ENCODE assay signal across 17 cellular contexts in the genomic region with DNA sequence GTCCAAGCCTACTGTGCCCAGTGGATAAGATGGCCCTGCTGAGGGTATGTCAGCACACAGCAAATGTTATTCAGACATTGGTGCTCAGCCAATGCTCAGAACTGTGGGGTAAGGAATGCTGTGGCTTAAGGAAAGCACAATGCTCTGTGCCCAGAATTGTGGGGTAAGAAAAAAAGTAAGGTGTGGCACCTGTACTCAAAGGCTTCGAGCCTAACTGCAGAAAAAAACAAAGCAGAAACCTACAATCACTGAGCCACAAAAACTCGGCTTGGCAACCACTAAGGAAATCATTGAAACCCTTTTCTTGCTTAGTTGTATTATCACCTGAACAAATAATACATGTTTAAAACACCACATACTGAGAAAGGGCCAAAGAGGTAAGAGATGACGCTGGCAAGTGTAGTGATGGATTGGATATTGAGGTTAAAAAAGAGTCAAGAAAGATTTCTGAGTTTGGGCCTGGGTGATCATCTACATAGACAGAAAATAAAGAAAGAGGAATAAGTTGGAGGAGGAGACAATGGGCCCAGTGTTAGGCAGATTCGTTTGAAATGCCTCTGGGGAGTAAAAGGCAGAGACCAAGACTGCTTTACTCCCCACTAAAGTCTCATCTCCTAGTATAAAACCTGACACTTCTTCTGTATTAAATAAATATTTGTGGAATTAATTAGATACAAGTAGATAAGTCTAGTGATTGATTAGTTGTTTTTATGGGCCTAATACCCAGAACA. TPM values are rescaled to one million over a fixed set of nuclear protein-coding genes. Genes with fewer than 3 reads are reported as not detected.
DNase-seq lines count a peak whose midpoint lies in the region; ATAC-seq and TF ChIP-seq lines count a peak whose summit lies in the region.
"Had no signal": no experiment of that assay in that cellular context is flagged by ENCODE, and none has a peak within 500 bp of the region (broad histone marks: within the 10 kb centered on the region; RNA-seq: fewer than 3 reads in every experiment).

No MANE protein-coding gene starts in this region.

- no peak for TF ChIP-seq CTCF in chondrocyte (IDR thresholded peaks at IDR 0.05)
- no peak for TF ChIP-seq CTCF in Caco-2 (IDR thresholded peaks at IDR 0.05; ENCODE audit: insufficient read depth in 1 of 2, low read depth in 1 of 2, low read length in 1 of 2, severe bottlenecking in 1 of 2, unreplicated experiment in 1 of 2)

- peaks cover 15 to 88% (median 51%) of the 10 kb centered on the region in 4 donors for H3K4me1 Mint-ChIP-seq in CD4-positive, CD25-positive, alpha-beta regulatory T cell
- H3K4me1 Mint-ChIP-seq in CD8-positive, alpha-beta memory T cell, result peaks cover 29 to 47% (median 42%) of the 10 kb centered on the region in 3 donors
- peaks cover 9% of the 10 kb centered on the region for H3K4me1 Mint-ChIP-seq in activated naive CD8-positive, alpha-beta T cell treated with anti-CD3 and anti-CD28 coated beads, Interleukin-2, amount 10 ng/mL, durations not matched to agents 7 days and 5 days
- H3K4me1 Mint-ChIP-seq in chondrocyte (ENCODE audit: low read depth) (no peaks in the 10 kb centered on the region), Caco-2 (ENCODE audit: low read depth, unreplicated experiment) (no peaks in the 10 kb centered on the region)

- no peaks in the 10 kb centered on the region for H3K36me3 ChIP-seq in CD4-positive, CD25-positive, alpha-beta regulatory T cell (ENCODE audit: control insufficient read depth, insufficient read depth, low read length)
- no peaks in the 10 kb centered on the region for H3K36me3 ChIP-seq in CD8-positive, alpha-beta memory T cell (ENCODE audit: insufficient read depth, low read length)
- no peaks in the 10 kb centered on the region for H3K36me3 ChIP-seq in Caco-2 (ENCODE audit: control insufficient read depth, insufficient read depth, low read length)
- H3K36me3 ChIP-seq: ascending aorta had no signal

- no peaks in the 10 kb centered on the region for H3K27me3 Mint-ChIP-seq in CD4-positive, CD25-positive, alpha-beta regulatory T cell
- H3K27me3 Mint-ChIP-seq in CD8-positive, alpha-beta memory T cell, result no peaks in the 10 kb centered on the region
- H3K27me3 Mint-ChIP-seq in activated naive CD8-positive, alpha-beta T cell treated with anti-CD3 and anti-CD28 coated beads, Interleukin-2, amount 10 ng/mL, durations not matched to agents 7 days and 5 days, result no peaks in the 10 kb centered on the region
- H3K27me3 Mint-ChIP-seq in chondrocyte (ENCODE audit: low read depth), result peaks cover 5% of the 10 kb centered on the region
- no peaks in the 10 kb centered on the region for H3K27me3 Mint-ChIP-seq in Caco-2 (ENCODE audit: insufficient read depth, unreplicated experiment)
- H3K27me3 Mint-ChIP-seq: type B pancreatic cell had no signal

- peak overlapping the region; percentile 83 to 97 (median 87) for H3K27ac Mint-ChIP-seq in CD4-positive, CD25-positive, alpha-beta regulatory T cell
- H3K27ac Mint-ChIP-seq in CD8-positive, alpha-beta memory T cell, result peak overlapping the region; percentile 31 to 88 (median 82)
- peak overlapping the region; percentile 7 for H3K27ac Mint-ChIP-seq in activated naive CD8-positive, alpha-beta T cell treated with anti-CD3 and anti-CD28 coated beads, Interleukin-2, amount 10 ng/mL, durations not matched to agents 7 days and 5 days
- H3K27ac Mint-ChIP-seq in chondrocyte (ENCODE audit: unreplicated experiment), result no peak overlapping the region
- no peak overlapping the region for H3K27ac Mint-ChIP-seq in Caco-2 (ENCODE audit: unreplicated experiment)
- H3K27ac Mint-ChIP-seq: type B pancreatic cell had no signal

- CTCF ChIA-PET in CD8-positive, alpha-beta memory T cell (lab: Charles Lee), result no interaction called here
- CTCF ChIA-PET in Caco-2 (lab: Charles Lee), result no interaction called here

- peaks cover 0 to 3% (median 0%) of the 10 kb centered on the region in 7 donors for H3K9me3 Mint-ChIP-seq in CD4-positive, CD25-positive, alpha-beta regulatory T cell
- H3K9me3 Mint-ChIP-seq in CD8-positive, alpha-beta memory T cell, result no peaks in the 10 kb centered on the region
- no peaks in the 10 kb centered on the region for H3K9me3 Mint-ChIP-seq in activated naive CD8-positive, alpha-beta T cell treated with anti-CD3 and anti-CD28 coated beads, Interleukin-2, amount 10 ng/mL, durations not matched to agents 7 days and 5 days
- H3K9me3 Mint-ChIP-seq in chondrocyte (ENCODE audit: low read depth) (peaks cover 9% of the 10 kb centered on the region), Caco-2 (ENCODE audit: unreplicated experiment) (no peaks in the 10 kb centered on the region)
- H3K9me3 Mint-ChIP-seq: type B pancreatic cell had no signal

- H3K27me3 ChIP-seq in CD4-positive, CD25-positive, alpha-beta regulatory T cell (ENCODE audit: control insufficient read depth, insufficient read depth, low read length), result no peaks in the 10 kb centered on the region
- no peaks in the 10 kb centered on the region for H3K27me3 ChIP-seq in CD8-positive, alpha-beta memory T cell (ENCODE audit: insufficient read depth, low read length, poor library complexity, severe bottlenecking)
- no peaks in the 10 kb centered on the region for H3K27me3 ChIP-seq in Caco-2 (replicated peaks; ENCODE audit: control insufficient read depth, insufficient read depth, low read length)
- H3K27me3 ChIP-seq: ascending aorta had no signal

- peak overlapping the region; percentile 71 for H3K27ac ChIP-seq in CD4-positive, CD25-positive, alpha-beta regulatory T cell (ENCODE audit: insufficient read depth, low read length, poor library complexity, severe bottlenecking)
- H3K27ac ChIP-seq in CD8-positive, alpha-beta memory T cell (ENCODE audit: low read depth, low read length), result no peak overlapping the region
- H3K27ac ChIP-seq: ascending aorta had no signal

- H3K4me3 ChIP-seq in CD4-positive, CD25-positive, alpha-beta regulatory T cell (ENCODE audit: low read depth, low read length), result peak overlapping the region; percentile 34
- no peak overlapping the region for H3K4me3 ChIP-seq in CD8-positive, alpha-beta memory T cell (ENCODE audit: low read length)
- no peak overlapping the region for H3K4me3 ChIP-seq in Caco-2 (ENCODE audit: low read depth, low read length)
- H3K4me3 ChIP-seq: ascending aorta had no signal

- peak overlapping the region; percentile 30 to 55 (median 46) for H3K4me3 Mint-ChIP-seq in CD4-positive, CD25-positive, alpha-beta regulatory T cell
- H3K4me3 Mint-ChIP-seq in CD8-positive, alpha-beta memory T cell, result peak overlapping the region in 5 of 7 donors; percentile 0 to 29 (median 14)
- no peak overlapping the region for H3K4me3 Mint-ChIP-seq in activated naive CD8-positive, alpha-beta T cell treated with anti-CD3 and anti-CD28 coated beads, Interleukin-2, amount 10 ng/mL, durations not matched to agents 7 days and 5 days
- H3K4me3 Mint-ChIP-seq in chondrocyte (ENCODE audit: unreplicated experiment) (no peak overlapping the region), Caco-2 (ENCODE audit: unreplicated experiment) (no peak overlapping the region)
- H3K4me3 Mint-ChIP-seq: type B pancreatic cell had no signal

- POLR2A ChIA-PET in CD8-positive, alpha-beta memory T cell (lab: Charles Lee), result no interaction called here
- POLR2A ChIA-PET in activated naive CD8-positive, alpha-beta T cell treated with anti-CD3 and anti-CD28 coated beads, Interleukin-2, amount 10 ng/mL, durations not matched to agents 7 days and 5 days (lab: Charles Lee), result no interaction called here
- POLR2A ChIA-PET in Caco-2 (lab: Charles Lee), result no interaction called here

- DNase-seq in CD4-positive, CD25-positive, alpha-beta regulatory T cell, result peak in 2 of 3 donors; percentile 48
- peak in 1 of 5 donors; percentile 69 for DNase-seq in CD8-positive, alpha-beta memory T cell
- DNase-seq in activated naive CD8-positive, alpha-beta T cell treated with anti-CD3 and anti-CD28 coated beads, Interleukin-2, amount 10 ng/mL, durations not matched to agents 7 days and 5 days, result no peak
- DNase-seq in medulla oblongata (ENCODE audit: extremely low spot score) (peak; percentile 35), chondrocyte (ENCODE audit: low spot score) (no peak), Caco-2 (no peak), NK-92 (lab: John Stamatoyannopoulos, UW; ENCODE audit: unreplicated experiment) (no peak)
- DNase-seq: DMS153, H7, kidney, midbrain, NCI-H187, NCI-H446, SIG-M5 had no signal

- intact Hi-C loops in Caco-2 (cut with micrococcal nuclease; ENCODE audit: unreplicated experiment), result no loop called here

- ATAC-seq in CD4-positive, CD25-positive, alpha-beta regulatory T cell (ENCODE audit: low read depth in 2 of 2), result peak; percentile 6 to 10
- ATAC-seq in activated naive CD8-positive, alpha-beta T cell treated with anti-CD3 and anti-CD28 coated beads, Interleukin-2, amount 10 ng/mL, durations not matched to agents 7 days and 5 days (ENCODE audit: low read depth), result no peak
- ATAC-seq in HG03442 (IDR thresholded peaks at IDR 0.05; ENCODE audit: unreplicated experiment), result no peak

- no TSS peak for BruUV-seq in Caco-2 (replicated peaks; lab: Mats Ljungman, UMichigan)

- H3K9me3 ChIP-seq in CD4-positive, CD25-positive, alpha-beta regulatory T cell (ENCODE audit: control insufficient read depth in 2 of 2, low read length in 2 of 2), result no peaks in the 10 kb centered on the region
- no peaks in the 10 kb centered on the region for H3K9me3 ChIP-seq in CD8-positive, alpha-beta memory T cell (ENCODE audit: low read length)
- H3K9me3 ChIP-seq in Caco-2, result no peaks in the 10 kb centered on the region
- H3K9me3 ChIP-seq: ascending aorta had no signal

- peaks cover 38% of the 10 kb centered on the region for H3K4me1 ChIP-seq in CD4-positive, CD25-positive, alpha-beta regulatory T cell (ENCODE audit: control insufficient read depth, insufficient read depth, low read length, poor library complexity, severe bottlenecking)
- peaks cover 59% of the 10 kb centered on the region for H3K4me1 ChIP-seq in CD8-positive, alpha-beta memory T cell (ENCODE audit: insufficient read depth, low read length)
- no peaks in the 10 kb centered on the region for H3K4me1 ChIP-seq in Caco-2
- H3K4me1 ChIP-seq: ascending aorta had no signal

- no peaks in the 10 kb centered on the region for H3K36me3 Mint-ChIP-seq in CD4-positive, CD25-positive, alpha-beta regulatory T cell
- no peaks in the 10 kb centered on the region for H3K36me3 Mint-ChIP-seq in CD8-positive, alpha-beta memory T cell
- peaks cover 2% of the 10 kb centered on the region for H3K36me3 Mint-ChIP-seq in activated naive CD8-positive, alpha-beta T cell treated with anti-CD3 and anti-CD28 coated beads, Interleukin-2, amount 10 ng/mL, durations not matched to agents 7 days and 5 days
- H3K36me3 Mint-ChIP-seq in chondrocyte (ENCODE audit: low read depth) (no peaks in the 10 kb centered on the region), Caco-2 (ENCODE audit: insufficient read depth, unreplicated experiment) (no peaks in the 10 kb centered on the region)
- H3K36me3 Mint-ChIP-seq: type B pancreatic cell had no signal

RNA-seq across cellular contexts. Expression of a gene that starts 25.9 kb away (rescaled TPM):
- total RNA-seq in CD4-positive, CD25-positive, alpha-beta regulatory T cell, result 228 TPM
- polyA plus RNA-seq in CD4-positive, CD25-positive, alpha-beta regulatory T cell, result 10 to 100 TPM; 52.4 to 63.8 (median 58.8) TPM
- 100 to 1,000 TPM; 259 to 263 TPM for total RNA-seq in CD8-positive, alpha-beta memory T cell
- polyA plus RNA-seq in CD8-positive, alpha-beta memory T cell, result 58.0 TPM
- total RNA-seq in activated naive CD8-positive, alpha-beta T cell treated with anti-CD3 and anti-CD28 coated beads, Interleukin-2, amount 10 ng/mL, durations not matched to agents 7 days and 5 days, result 100 to 1,000 TPM; 193 to 195 TPM
- 171 to 196 TPM (median 188 TPM) in 3 replicates for total RNA-seq in chondrocyte
- total RNA-seq in Caco-2 (2022), result 479 and 508 TPM in 2 replicates

Comparison
In these comparisons a context has a peak if more than half of its experiments do, and no peak if none do; other contexts are left out.
1. ATAC-seq: peak in CD4-positive, CD25-positive, alpha-beta regulatory T cell (2 of 2); none in activated naive CD8-positive, alpha-beta T cell treated with anti-CD3 and anti-CD28 coated beads, Interleukin-2, amount 10 ng/mL, durations not matched to agents 7 days and 5 days (single experiment) and HG03442 (single experiment).
2. DNase-seq: peak in CD4-positive, CD25-positive, alpha-beta regulatory T cell (2 of 3) and medulla oblongata (single experiment); none in activated naive CD8-positive, alpha-beta T cell treated with anti-CD3 and anti-CD28 coated beads, Interleukin-2, amount 10 ng/mL, durations not matched to agents 7 days and 5 days (single experiment), chondrocyte (single experiment), Caco-2 (0 of 2) and NK-92 (single experiment).
3. H3K27ac Mint-ChIP-seq: peak in CD4-positive, CD25-positive, alpha-beta regulatory T cell (3 of 3), CD8-positive, alpha-beta memory T cell (8 of 8) and activated naive CD8-positive, alpha-beta T cell treated with anti-CD3 and anti-CD28 coated beads, Interleukin-2, amount 10 ng/mL, durations not matched to agents 7 days and 5 days (single experiment); none in chondrocyte (single experiment) and Caco-2 (single experiment).
4. H3K4me3 Mint-ChIP-seq: peak in CD4-positive, CD25-positive, alpha-beta regulatory T cell (4 of 4) and CD8-positive, alpha-beta memory T cell (5 of 7); none in activated naive CD8-positive, alpha-beta T cell treated with anti-CD3 and anti-CD28 coated beads, Interleukin-2, amount 10 ng/mL, durations not matched to agents 7 days and 5 days (single experiment), chondrocyte (single experiment) and Caco-2 (single experiment).